ENCODE assay signal across 1 cellular context in genomic region chr17:44097110-44097810, GRCh38.
TF ChIP-seq lines count a peak whose summit lies in the region.

No MANE protein-coding gene starts in this region.

TF ChIP-seq in H1, 55 proteins besides CTCF, POLR2A, EP300 and RAD21:
- TF ChIP-seq SIRT6 (IDR thresholded peaks at IDR 0.05; ENCODE audit: low read length) (no peak), ASH2L (IDR thresholded peaks at IDR 0.05; ENCODE audit: low read length) (no peak), ZNF274 (IDR thresholded peaks at IDR 0.05; ENCODE audit: borderline replicate concordance, extremely low read depth, low read length) (no peak), CHD2 (IDR thresholded peaks at IDR 0.05; ENCODE audit: low read length) (no peak), SAP30 (IDR thresholded peaks at IDR 0.05; ENCODE audit: insufficient read depth, insufficient replicate concordance, low read length) (no peak), EGR1 (IDR thresholded peaks at IDR 0.05; ENCODE audit: borderline replicate concordance, low read depth, low read length) (no peak), RFX5 (IDR thresholded peaks at IDR 0.05; ENCODE audit: borderline replicate concordance, low read depth, low read length) (no peak), ATF3 (IDR thresholded peaks at IDR 0.05; ENCODE audit: insufficient read depth, low read depth, low read length) (no peak), TBP (IDR thresholded peaks at IDR 0.05; ENCODE audit: low read depth, low read length) (no peak), SP2 (IDR thresholded peaks at IDR 0.05; ENCODE audit: low read length) (no peak), JUN (IDR thresholded peaks at IDR 0.05; ENCODE audit: low read depth, low read length) (no peak), RXRA (IDR thresholded peaks at IDR 0.05; ENCODE audit: insufficient read depth, low read depth, low read length) (no peak), BACH1 (IDR thresholded peaks at IDR 0.05; ENCODE audit: low read length) (no peak), KDM1A (IDR thresholded peaks at IDR 0.05; ENCODE audit: borderline replicate concordance, low read length) (no peak), GABPA (IDR thresholded peaks at IDR 0.05; ENCODE audit: borderline replicate concordance, insufficient read depth, low read length) (no peak), TAF7 (optimal IDR thresholded peaks at IDR 0.05; ENCODE audit: borderline replicate concordance, low read depth, low read length) (no peak), BCL11A (IDR thresholded peaks at IDR 0.05; ENCODE audit: low read depth in 2 of 2, low read length in 2 of 2) (no peak), CREB1 (IDR thresholded peaks at IDR 0.05) (no peak)
